ENCODE assay signal across 8 cellular contexts in the genomic region with DNA sequence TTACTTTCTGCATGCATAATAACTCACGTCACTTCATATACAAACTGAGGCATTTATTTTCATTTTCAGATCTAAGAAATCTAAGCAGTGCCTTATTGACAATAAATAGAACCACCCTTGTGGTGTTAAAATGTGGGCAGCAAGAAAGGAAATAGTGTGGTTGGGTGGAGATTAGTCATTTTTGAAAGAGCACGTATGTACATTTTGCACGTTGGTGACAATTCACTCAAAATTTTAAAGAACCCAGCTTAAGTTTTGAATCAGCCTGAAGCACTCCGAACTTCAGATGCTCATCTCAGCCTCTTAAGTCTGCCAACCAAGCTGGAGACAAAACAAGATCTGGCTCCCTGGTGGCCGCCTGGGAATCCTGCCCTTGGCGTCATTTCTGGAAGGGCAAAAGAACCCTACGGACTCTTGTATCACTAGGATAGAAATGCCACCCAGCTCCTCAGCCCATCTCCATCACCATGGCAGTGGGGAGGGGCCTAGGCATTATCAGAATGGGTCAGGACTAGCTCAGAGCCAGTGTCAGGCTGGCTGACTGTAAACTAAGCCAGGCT.
DNase-seq lines count a peak whose midpoint lies in the region; ATAC-seq and TF ChIP-seq lines count a peak whose summit lies in the region.

No MANE protein-coding gene starts in this region.

- in situ Hi-C loops in astrocyte of the spinal cord (cut with HindIII; ENCODE audit: low sequenced_read_pairs), result no loop called here

- no peaks in the 10 kb centered on the region for H3K9me3 Mint-ChIP-seq in stimulated activated naive B cell treated with anti-CD40 and anti-IgM and Interleukin-4, amounts not matched to agents 10 μg/mL and 1 μg/mL and 100 μg/mL, for 72 hours

- peaks cover 15 to 25% of the 10 kb centered on the region in 2 donors for H3K4me1 Mint-ChIP-seq in stimulated activated naive B cell treated with anti-CD40 and anti-IgM and Interleukin-4, amounts not matched to agents 10 μg/mL and 1 μg/mL and 100 μg/mL, for 72 hours

- TF ChIP-seq CTCF in astrocyte of the spinal cord (IDR thresholded peaks at IDR 0.05; ENCODE audit: low read depth, low read length), result no peak

- H3K27me3 Mint-ChIP-seq in stimulated activated naive B cell treated with anti-CD40 and anti-IgM and Interleukin-4, amounts not matched to agents 10 μg/mL and 1 μg/mL and 100 μg/mL, for 72 hours, result no peaks in the 10 kb centered on the region

- no peak overlapping the region for H3K4me3 ChIP-seq in astrocyte of the spinal cord (ENCODE audit: low read depth, low read length)

- intact Hi-C loops in left ventricle myocardium superior (cut with micrococcal nuclease), result no loop called here

- DNase-seq in RPMI7951 (ENCODE audit: low read depth), result peak; percentile 75
- DNase-seq in astrocyte of the spinal cord (ENCODE audit: low read depth, low spot score), result peak; percentile 36
- peak; percentile 46 for DNase-seq in stimulated activated naive B cell treated with anti-CD40 and anti-IgM and Interleukin-4, amounts not matched to agents 10 μg/mL and 1 μg/mL and 100 μg/mL, for 72 hours
- DNase-seq in NCI-H187 treated with DMSO at 0.1 percent for 48 hours (lab: John Stamatoyannopoulos, UW), result no peak
- DNase-seq in left ventricle myocardium superior, result no peak
- DNase-seq in NCI-H82 (lab: John Stamatoyannopoulos, UW), result no peak

- no peaks in the 10 kb centered on the region for H3K36me3 Mint-ChIP-seq in stimulated activated naive B cell treated with anti-CD40 and anti-IgM and Interleukin-4, amounts not matched to agents 10 μg/mL and 1 μg/mL and 100 μg/mL, for 72 hours

- ATAC-seq in GM18502 (IDR thresholded peaks at IDR 0.05; ENCODE audit: poor library complexity, unreplicated experiment), result peak; percentile 85
- ATAC-seq in HG02763 (IDR thresholded peaks at IDR 0.05; ENCODE audit: unreplicated experiment), result peak; percentile 80
- peak; percentile 92 to 96 for ATAC-seq in stimulated activated naive B cell treated with anti-CD40 and anti-IgM and Interleukin-4, amounts not matched to agents 10 μg/mL and 1 μg/mL and 100 μg/mL, for 72 hours (replicated peaks)
- no peak for ATAC-seq in left ventricle myocardium superior

- H3K4me3 Mint-ChIP-seq in stimulated activated naive B cell treated with anti-CD40 and anti-IgM and Interleukin-4, amounts not matched to agents 10 μg/mL and 1 μg/mL and 100 μg/mL, for 72 hours, result no peak overlapping the region

- peak overlapping the region; percentile 52 for H3K27ac Mint-ChIP-seq in stimulated activated naive B cell treated with anti-CD40 and anti-IgM and Interleukin-4, amounts not matched to agents 10 μg/mL and 1 μg/mL and 100 μg/mL, for 72 hours

Comparison
In these comparisons a context has a peak if more than half of its experiments do, and no peak if none do; other contexts are left out.
1. DNase-seq: peak in RPMI7951 (single experiment), astrocyte of the spinal cord (single experiment) and stimulated activated naive B cell treated with anti-CD40 and anti-IgM and Interleukin-4, amounts not matched to agents 10 μg/mL and 1 μg/mL and 100 μg/mL, for 72 hours (single experiment); none in NCI-H187 treated with DMSO at 0.1 percent for 48 hours (single experiment), left ventricle myocardium superior (single experiment) and NCI-H82 (single experiment).